10 cellular contexts compared by ENCODE assay signal in the genomic region with DNA sequence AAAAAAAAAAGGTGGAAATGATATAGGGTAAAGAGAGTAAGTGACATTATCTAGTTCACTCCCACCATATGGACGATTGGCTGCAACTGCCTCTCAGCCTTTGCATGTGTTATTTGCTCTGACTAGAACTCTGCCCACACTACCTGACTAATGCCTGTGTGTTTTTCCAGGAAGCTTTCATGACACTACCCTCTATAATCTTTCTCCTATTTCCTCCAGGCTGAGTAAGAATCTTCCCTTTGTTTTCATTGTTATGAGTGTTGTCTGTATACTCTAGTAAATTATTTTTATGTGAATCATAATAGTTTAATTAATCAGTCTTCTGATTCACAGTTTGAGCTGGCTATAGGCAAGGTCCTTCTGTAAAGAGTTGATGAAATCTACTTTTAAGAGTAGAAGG. TPM values are rescaled to one million over a fixed set of nuclear protein-coding genes. Genes with fewer than 3 reads are reported as not detected.
DNase-seq lines count a peak whose midpoint lies in the region; ATAC-seq, FAIRE-seq and TF ChIP-seq lines count a peak whose summit lies in the region.
"Not testable (repeated sequence)": the region's sequence is repeated elsewhere in the genome, so short reads cannot be mapped to it uniquely, and the experiment has no call there.
"Had no signal": no experiment of that assay in that cellular context is flagged by ENCODE, and none has a peak within 500 bp of the region (broad histone marks: within the 10 kb centered on the region; RNA-seq: fewer than 3 reads in every experiment).

No MANE protein-coding gene starts in this region.

- DNase-seq in A172 (ENCODE audit: low spot score) (peak; percentile 43), M059J (ENCODE audit: low read depth) (peak; percentile 69), amniotic epithelial cell (ENCODE audit: low read depth) (peak; percentile 36), epithelial cell of esophagus (ENCODE audit: low read depth) (peak; percentile 88), foreskin melanocyte (peak; percentile 25)
- DNase-seq in H54 (ENCODE audit: insufficient read length, low spot score); pancreas: not testable (repeated sequence)

- H3K36me3 ChIP-seq in pancreas = not testable (repeated sequence)

- peak; percentile 82 to 86 for ATAC-seq in activated CD4-positive, CD25-positive, alpha-beta regulatory T cell treated with anti-CD3 and anti-CD28 coated beads, Interleukin-2, amount 50 U/mL, for 24 hours
- ATAC-seq in pancreas = peak; percentile 49 to 82 (median 72)

- H3K4me1 ChIP-seq in pancreas = not testable (repeated sequence)

- H3K9me3 ChIP-seq in pancreas = not testable (repeated sequence)

- FAIRE-seq in H54 (lab: Jason Lieb, UNC) = peak; percentile 55
- FAIRE-seq in pancreas (lab: Jason Lieb, UNC) = not testable (repeated sequence)

- not testable (repeated sequence) for H3K4me3 ChIP-seq in epithelial cell of esophagus (ENCODE audit: low read length); pancreas

- intact Hi-C loops in pancreas (cut with DNase I) = not testable (repeated sequence)

- not testable (repeated sequence) for TF ChIP-seq CTCF in epithelial cell of esophagus (IDR thresholded peaks at IDR 0.05; ENCODE audit: insufficient read depth, low read depth, low read length, missing control alignments); pancreas (IDR thresholded peaks at IDR 0.05)

- not testable (repeated sequence) for TF ChIP-seq POLR2A in H54 (IDR thresholded peaks at IDR 0.05; ENCODE audit: low read depth, low read length)

- H3K27me3 ChIP-seq in pancreas = not testable (repeated sequence)

- peak overlapping the region in 1 of 4 donors; percentile 28 for H3K27ac ChIP-seq in pancreas

- 17 to 28% methylated on average over 1 of the region's 1 CpG for WGBS in pancreas, 2 donors

RNA-seq across cellular contexts. Expression of gene PRSS3, which starts 31.7 kb away (rescaled TPM):
- 1.5 TPM in 1 of 2 replicates, not detected in the other for total RNA-seq in A172 (2014; rRNA removed; shearing (Covaris generic))
- 0.74 and 3.1 TPM in 2 replicates for total RNA-seq in M059J (2014; rRNA removed; shearing (Covaris generic))
- 1,000 to 10,000 TPM in 3 of 6 donors, 100 to 1,000 TPM in 3; 341 to 5,218 (median 1,762) TPM for total RNA-seq in pancreas
- 1,000 to 10,000 TPM in 1 of 2 donors, 100 to 1,000 TPM in 1; 986 to 1,801 TPM for polyA plus RNA-seq in pancreas
- total RNA-seq: Right ventricle myocardium inferior had no signal
- polyA plus RNA-seq: CD14-positive monocyte had no signal

RNA-seq across cellular contexts. Expression of gene UBE2R2, which starts 53.3 kb away (rescaled TPM):
- 14.4 and 16.0 TPM in 2 replicates for total RNA-seq in A172 (2014; rRNA removed; shearing (Covaris generic))
- 21.4 and 31.9 TPM in 2 replicates for total RNA-seq in M059J (2014; rRNA removed; shearing (Covaris generic))
- total RNA-seq in pancreas = 10 to 100 TPM; 33.1 to 44.8 (median 36.2) TPM
- 10 to 100 TPM; 13.3 to 16.6 TPM for polyA plus RNA-seq in pancreas

Comparison
In these comparisons a context has a peak if more than half of its experiments do, and no peak if none do; other contexts are left out.
1. RNA of gene PRSS3, which starts 31.7 kb away (total RNA-seq): 341 to 5,218 TPM in pancreas; 0.74 to 3.1 TPM in M059J and 1.5 TPM in A172; every median in the first group is over 10 times any median in the second.